Comparison of ENCODE assay signal across 8 cellular contexts in genomic region chr1:22025368-22026154, GRCh38. TPM values are rescaled to one million over a fixed set of nuclear protein-coding genes. Genes with fewer than 3 reads are reported as not detected.
DNase-seq lines count a peak whose midpoint lies in the region; ATAC-seq, FAIRE-seq and TF ChIP-seq lines count a peak whose summit lies in the region.

No MANE protein-coding gene starts in this region.

- H3K4me2 ChIP-seq in keratinocyte (ENCODE audit: control insufficient read depth, extremely low read depth, insufficient read depth, low read depth, low read length): peak overlapping the region; percentile 82

- peaks cover 11% of the 10 kb centered on the region for H3K4me1 ChIP-seq in keratinocyte (ENCODE audit: control insufficient read depth, extremely low read depth, insufficient read depth, low read length)

- H4K20me1 ChIP-seq in keratinocyte (ENCODE audit: control insufficient read depth, extremely low read depth, insufficient read depth, low read length): no peaks in the 10 kb centered on the region

- no peaks in the 10 kb centered on the region for H3K9me1 ChIP-seq in keratinocyte (ENCODE audit: control insufficient read depth, extremely low read depth, insufficient read depth, low read length)

- H3K9me3 ChIP-seq in keratinocyte (ENCODE audit: control insufficient read depth, low read depth, low read length): no peaks in the 10 kb centered on the region

- peaks cover 2% of the 10 kb centered on the region for H3K79me2 ChIP-seq in keratinocyte (ENCODE audit: control insufficient read depth, insufficient read depth, low read length)

- peak overlapping the region; percentile 100 for H3K9ac ChIP-seq in keratinocyte (ENCODE audit: control insufficient read depth, extremely low read depth, insufficient read depth, low read length)

- FAIRE-seq in keratinocyte (lab: Jason Lieb, UNC): peak; percentile 34

- H3K4me3 ChIP-seq in keratinocyte (ENCODE audit: control insufficient read depth in 2 of 3, extremely low read depth in 1 of 3, insufficient read depth in 2 of 3, low read depth in 1 of 3, low read length in 3 of 3): peak overlapping the region; percentile 64 to 97 (median 97)

- peak; percentile 74 for DNase-seq in AG09319 (ENCODE audit: extremely low read depth, low read depth)
- DNase-seq in NCI-H446 (lab: John Stamatoyannopoulos, UW): peak; percentile 92 to 95
- DNase-seq in activated CD4-positive, CD25-positive, alpha-beta regulatory T cell treated with anti-CD3 and anti-CD28 coated beads, Interleukin-2, amount 50 U/mL, for 16 hours (ENCODE audit: low read depth, low spot score): peak; percentile 81
- DNase-seq in central memory CD4-positive, alpha-beta T cell: peak; percentile 93
- no peak for DNase-seq in keratinocyte (ENCODE audit: low read depth, low spot score)
- DNase-seq in stimulated activated CD4-positive, alpha-beta T cell treated with anti-CD3 and anti-CD28 coated beads, Interleukin-12 subunit alpha, Interleukin-12 subunit beta, amount 100 ng/mL, for 4 hours: peak; percentile 79

- H3K27ac ChIP-seq in keratinocyte (ENCODE audit: control insufficient read depth, insufficient read depth, low read length): peak overlapping the region; percentile 99

- no peaks in the 10 kb centered on the region for H3K36me3 ChIP-seq in keratinocyte (ENCODE audit: control insufficient read depth in 2 of 2, extremely low read depth in 1 of 2, insufficient read depth in 2 of 2, low read length in 2 of 2)

- no peaks in the 10 kb centered on the region for H3K27me3 ChIP-seq in keratinocyte (ENCODE audit: control insufficient read depth, extremely low read depth, insufficient read depth, low read length)

- dilution Hi-C loops in keratinocyte (cut with MboI; ENCODE audit: extremely low pct_ligation_motif_present, low sequenced_read_pairs): no loop called here

- TF ChIP-seq CTCF in AG09319 (IDR thresholded peaks at IDR 0.05; ENCODE audit: low read depth, low read length) (no peak), keratinocyte (optimal IDR thresholded peaks at IDR 0.05 in 1 of 3, IDR thresholded peaks at IDR 0.05 in 1 of 3, conservative IDR thresholded peaks at IDR 0.05 in 1 of 3; ENCODE audit: extremely low read depth in 1 of 3, insufficient read depth in 2 of 3, low read length in 3 of 3) (no peak)

- ATAC-seq in GM19043 (IDR thresholded peaks at IDR 0.05; ENCODE audit: low read depth, unreplicated experiment) (peak; percentile 45), HG03342 (IDR thresholded peaks at IDR 0.05; ENCODE audit: unreplicated experiment) (peak; percentile 69)

- peak overlapping the region; percentile 97 for H2AFZ ChIP-seq in keratinocyte (ENCODE audit: control insufficient read depth, low read length)

RNA-seq across cellular contexts. Expression of gene CELA3A, which starts 24.1 kb away (rescaled TPM):
- polyA plus RNA-seq in keratinocyte: not detected in 3 replicates
- not detected for polyA plus RNA-seq in keratinocyte (2011; ENCODE audit: low read depth)
- polyA plus RNA-seq in keratinocyte (2011; cell fraction: cytosol; rRNA removed): not detected in 2 replicates
- not detected in 2 replicates for polyA plus RNA-seq in keratinocyte (2011; cell fraction: nucleus; rRNA removed)
- not detected in 2 replicates for polyA plus RNA-seq in keratinocyte (2012; ENCODE audit: low replicate concordance)
- not detected in 3 replicates for polyA minus RNA-seq in keratinocyte
- polyA minus RNA-seq in keratinocyte (2011; cell fraction: cytosol; rRNA and poly(A)+ RNA removed): not detected
- polyA minus RNA-seq in keratinocyte (2011; cell fraction: nucleus; rRNA and poly(A)+ RNA removed): not detected in 2 replicates

RNA-seq across cellular contexts. Expression of gene CDC42, which starts 26.9 kb away (rescaled TPM):
- 291 to 499 TPM (median 312 TPM) in 3 replicates for polyA plus RNA-seq in keratinocyte
- polyA plus RNA-seq in keratinocyte (2011; ENCODE audit: low read depth): 195 TPM
- polyA plus RNA-seq in keratinocyte (2011; cell fraction: cytosol; rRNA removed): 242 and 602 TPM in 2 replicates
- polyA plus RNA-seq in keratinocyte (2011; cell fraction: nucleus; rRNA removed): 229 and 267 TPM in 2 replicates
- polyA plus RNA-seq in keratinocyte (2012; ENCODE audit: low replicate concordance): 281 and 347 TPM in 2 replicates
- 179 to 521 TPM (median 360 TPM) in 3 replicates for polyA minus RNA-seq in keratinocyte
- 262 TPM for polyA minus RNA-seq in keratinocyte (2011; cell fraction: cytosol; rRNA and poly(A)+ RNA removed)
- 79.0 and 142 TPM in 2 replicates for polyA minus RNA-seq in keratinocyte (2011; cell fraction: nucleus; rRNA and poly(A)+ RNA removed)

RNA-seq across cellular contexts. Expression of gene CELA3B, which starts 48.7 kb away (rescaled TPM):
- not detected in 3 replicates for polyA plus RNA-seq in keratinocyte
- polyA plus RNA-seq in keratinocyte (2011; ENCODE audit: low read depth): not detected
- polyA plus RNA-seq in keratinocyte (2011; cell fraction: cytosol; rRNA removed): not detected in 2 replicates
- not detected in 2 replicates for polyA plus RNA-seq in keratinocyte (2011; cell fraction: nucleus; rRNA removed)
- not detected in 2 replicates for polyA plus RNA-seq in keratinocyte (2012; ENCODE audit: low replicate concordance)
- not detected in 3 replicates for polyA minus RNA-seq in keratinocyte
- not detected for polyA minus RNA-seq in keratinocyte (2011; cell fraction: cytosol; rRNA and poly(A)+ RNA removed)
- not detected in 2 replicates for polyA minus RNA-seq in keratinocyte (2011; cell fraction: nucleus; rRNA and poly(A)+ RNA removed)
